In the genomic region with DNA sequence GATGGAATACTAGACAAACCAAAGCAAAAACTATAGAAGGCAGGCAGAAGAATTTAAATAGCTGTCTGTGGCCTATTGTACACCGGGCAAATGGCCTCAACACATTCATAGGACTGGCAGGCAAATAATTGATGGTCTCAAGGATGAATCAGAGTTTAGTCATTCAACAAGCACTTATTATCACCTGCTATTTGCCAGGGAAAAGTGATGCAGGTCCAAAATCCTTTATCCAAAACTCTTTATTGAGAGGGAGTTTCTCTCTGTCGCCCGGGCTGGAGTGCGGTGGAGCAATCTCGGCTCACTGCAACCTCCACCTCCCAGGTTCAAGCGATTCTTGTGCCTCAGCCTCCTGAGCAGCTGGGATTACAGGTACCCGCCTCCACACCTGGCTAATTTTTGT, we compare ENCODE assay signal across 1 cellular context.
TF ChIP-seq lines count a peak whose summit lies in the region.

No MANE protein-coding gene starts in this region.

TF ChIP-seq in GM12878, 131 proteins besides CTCF, POLR2A, EP300 and RAD21:
- TF ChIP-seq MYC (IDR thresholded peaks at IDR 0.05; ENCODE audit: insufficient read depth, insufficient read length, insufficient replicate concordance, low read length, severe bottlenecking) = no peak
- TF ChIP-seq RBBP5 (conservative IDR thresholded peaks at IDR 0.05) = no peak
- TF ChIP-seq SMAD5 (IDR thresholded peaks at IDR 0.05; ENCODE audit: low read depth) = no peak
- no peak for TF ChIP-seq MYB (IDR thresholded peaks at IDR 0.05; ENCODE audit: borderline replicate concordance, low read depth, low read length)
- TF ChIP-seq, protein P1, sequence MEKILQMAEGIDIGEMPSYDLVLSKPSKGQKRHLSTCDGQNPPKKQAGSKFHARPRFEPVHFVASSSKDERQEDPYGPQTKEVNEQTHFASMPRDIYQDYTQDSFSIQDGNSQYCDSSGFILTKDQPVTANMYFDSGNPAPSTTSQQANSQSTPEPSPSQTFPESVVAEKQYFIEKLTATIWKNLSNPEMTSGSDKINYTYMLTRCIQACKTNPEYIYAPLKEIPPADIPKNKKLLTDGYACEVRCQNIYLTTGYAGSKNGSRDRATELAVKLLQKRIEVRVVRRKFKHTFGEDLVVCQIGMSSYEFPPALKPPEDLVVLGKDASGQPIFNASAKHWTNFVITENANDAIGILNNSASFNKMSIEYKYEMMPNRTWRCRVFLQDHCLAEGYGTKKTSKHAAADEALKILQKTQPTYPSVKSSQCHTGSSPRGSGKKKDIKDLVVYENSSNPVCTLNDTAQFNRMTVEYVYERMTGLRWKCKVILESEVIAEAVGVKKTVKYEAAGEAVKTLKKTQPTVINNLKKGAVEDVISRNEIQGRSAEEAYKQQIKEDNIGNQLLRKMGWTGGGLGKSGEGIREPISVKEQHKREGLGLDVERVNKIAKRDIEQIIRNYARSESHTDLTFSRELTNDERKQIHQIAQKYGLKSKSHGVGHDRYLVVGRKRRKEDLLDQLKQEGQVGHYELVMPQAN (conservative IDR thresholded peaks at IDR 0.05) = no peak
- TF ChIP-seq NR2F1 (conservative IDR thresholded peaks at IDR 0.05) = no peak
- TF ChIP-seq, protein P2, sequence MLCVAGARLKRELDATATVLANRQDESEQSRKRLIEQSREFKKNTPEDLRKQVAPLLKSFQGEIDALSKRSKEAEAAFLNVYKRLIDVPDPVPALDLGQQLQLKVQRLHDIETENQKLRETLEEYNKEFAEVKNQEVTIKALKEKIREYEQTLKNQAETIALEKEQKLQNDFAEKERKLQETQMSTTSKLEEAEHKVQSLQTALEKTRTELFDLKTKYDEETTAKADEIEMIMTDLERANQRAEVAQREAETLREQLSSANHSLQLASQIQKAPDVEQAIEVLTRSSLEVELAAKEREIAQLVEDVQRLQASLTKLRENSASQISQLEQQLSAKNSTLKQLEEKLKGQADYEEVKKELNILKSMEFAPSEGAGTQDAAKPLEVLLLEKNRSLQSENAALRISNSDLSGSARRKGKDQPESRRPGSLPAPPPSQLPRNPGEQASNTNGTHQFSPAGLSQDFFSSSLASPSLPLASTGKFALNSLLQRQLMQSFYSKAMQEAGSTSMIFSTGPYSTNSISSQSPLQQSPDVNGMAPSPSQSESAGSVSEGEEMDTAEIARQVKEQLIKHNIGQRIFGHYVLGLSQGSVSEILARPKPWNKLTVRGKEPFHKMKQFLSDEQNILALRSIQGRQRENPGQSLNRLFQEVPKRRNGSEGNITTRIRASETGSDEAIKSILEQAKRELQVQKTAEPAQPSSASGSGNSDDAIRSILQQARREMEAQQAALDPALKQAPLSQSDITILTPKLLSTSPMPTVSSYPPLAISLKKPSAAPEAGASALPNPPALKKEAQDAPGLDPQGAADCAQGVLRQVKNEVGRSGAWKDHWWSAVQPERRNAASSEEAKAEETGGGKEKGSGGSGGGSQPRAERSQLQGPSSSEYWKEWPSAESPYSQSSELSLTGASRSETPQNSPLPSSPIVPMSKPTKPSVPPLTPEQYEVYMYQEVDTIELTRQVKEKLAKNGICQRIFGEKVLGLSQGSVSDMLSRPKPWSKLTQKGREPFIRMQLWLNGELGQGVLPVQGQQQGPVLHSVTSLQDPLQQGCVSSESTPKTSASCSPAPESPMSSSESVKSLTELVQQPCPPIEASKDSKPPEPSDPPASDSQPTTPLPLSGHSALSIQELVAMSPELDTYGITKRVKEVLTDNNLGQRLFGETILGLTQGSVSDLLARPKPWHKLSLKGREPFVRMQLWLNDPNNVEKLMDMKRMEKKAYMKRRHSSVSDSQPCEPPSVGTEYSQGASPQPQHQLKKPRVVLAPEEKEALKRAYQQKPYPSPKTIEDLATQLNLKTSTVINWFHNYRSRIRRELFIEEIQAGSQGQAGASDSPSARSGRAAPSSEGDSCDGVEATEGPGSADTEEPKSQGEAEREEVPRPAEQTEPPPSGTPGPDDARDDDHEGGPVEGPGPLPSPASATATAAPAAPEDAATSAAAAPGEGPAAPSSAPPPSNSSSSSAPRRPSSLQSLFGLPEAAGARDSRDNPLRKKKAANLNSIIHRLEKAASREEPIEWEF (IDR thresholded peaks at IDR 0.05; ENCODE audit: insufficient replicate concordance, low read depth, low read length) = no peak
- TF ChIP-seq BMI1 (IDR thresholded peaks at IDR 0.05; ENCODE audit: borderline replicate concordance) = no peak
